8 cellular contexts compared by ENCODE assay signal in the genomic region with DNA sequence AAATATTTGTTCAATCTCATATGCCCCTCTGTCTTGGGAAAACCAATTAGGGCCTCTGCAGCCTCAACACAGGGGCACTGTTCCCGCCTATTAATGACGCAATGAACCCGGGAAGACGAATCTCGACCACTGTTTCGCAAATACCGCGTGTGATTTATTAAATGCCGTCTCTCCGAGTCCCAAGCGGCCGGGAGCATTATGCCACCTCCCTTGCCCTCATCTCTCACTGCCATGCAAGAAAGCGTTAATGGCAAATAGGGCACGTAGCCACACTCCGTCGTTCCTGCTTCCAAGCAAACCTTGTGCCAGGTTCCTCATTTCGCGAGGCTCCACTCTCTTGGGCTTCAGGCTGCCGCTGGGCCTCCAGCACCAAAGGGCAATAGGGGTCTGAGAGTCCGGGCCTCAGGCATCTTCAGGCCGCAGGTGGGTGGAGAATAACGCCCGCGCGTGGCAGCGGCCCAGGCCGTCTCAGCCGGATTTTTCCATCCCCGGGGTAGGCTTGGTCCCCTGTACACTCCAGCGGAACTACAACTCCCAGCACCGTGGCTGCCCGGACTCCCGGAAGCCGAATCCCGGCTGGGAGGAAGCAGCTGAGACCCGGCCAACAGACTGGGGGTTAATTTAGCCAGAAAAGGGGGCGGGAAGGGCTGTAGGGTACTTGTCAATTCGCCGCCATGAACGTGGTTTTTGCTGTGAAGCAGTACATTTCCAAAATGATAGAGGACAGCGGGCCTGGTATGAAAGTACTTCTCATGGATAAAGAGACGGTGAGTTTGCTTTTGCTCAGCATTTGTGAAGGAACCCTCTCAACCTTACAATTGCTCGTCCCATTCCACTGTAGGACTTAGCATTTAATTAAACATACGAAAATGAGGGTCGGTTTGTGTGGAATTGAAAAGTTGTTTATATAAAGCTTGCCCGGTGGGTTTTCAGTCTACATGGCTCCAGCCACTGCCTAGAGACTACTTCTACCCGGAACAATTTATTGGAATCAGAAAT. TPM values are rescaled to one million over a fixed set of nuclear protein-coding genes. Genes with fewer than 3 reads are reported as not detected.
DNase-seq lines count a peak whose midpoint lies in the region; ATAC-seq and TF ChIP-seq lines count a peak whose summit lies in the region.

A gene with protein sequence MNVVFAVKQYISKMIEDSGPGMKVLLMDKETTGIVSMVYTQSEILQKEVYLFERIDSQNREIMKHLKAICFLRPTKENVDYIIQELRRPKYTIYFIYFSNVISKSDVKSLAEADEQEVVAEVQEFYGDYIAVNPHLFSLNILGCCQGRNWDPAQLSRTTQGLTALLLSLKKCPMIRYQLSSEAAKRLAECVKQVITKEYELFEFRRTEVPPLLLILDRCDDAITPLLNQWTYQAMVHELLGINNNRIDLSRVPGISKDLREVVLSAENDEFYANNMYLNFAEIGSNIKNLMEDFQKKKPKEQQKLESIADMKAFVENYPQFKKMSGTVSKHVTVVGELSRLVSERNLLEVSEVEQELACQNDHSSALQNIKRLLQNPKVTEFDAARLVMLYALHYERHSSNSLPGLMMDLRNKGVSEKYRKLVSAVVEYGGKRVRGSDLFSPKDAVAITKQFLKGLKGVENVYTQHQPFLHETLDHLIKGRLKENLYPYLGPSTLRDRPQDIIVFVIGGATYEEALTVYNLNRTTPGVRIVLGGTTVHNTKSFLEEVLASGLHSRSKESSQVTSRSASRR (plus strand): TSS at position 593 of the 999 bp plus-strand sequence. CDS start 82 bp downstream, at position 675.

- H3K36me3 ChIP-seq in colonic mucosa = no peaks in the 10 kb centered on the region

- TF ChIP-seq CTCF in AG10803 (conservative IDR thresholded peaks at IDR 0.05; ENCODE audit: low read length) = no peak
- TF ChIP-seq CTCF in colonic mucosa (IDR thresholded peaks at IDR 0.05) = no peak

- peak within 1 kb of the TSS; percentile 77 to 94 for H3K9ac ChIP-seq in colonic mucosa (ENCODE audit: low read depth in 2 of 2, low read length in 2 of 2)

- ATAC-seq in GM19043 (IDR thresholded peaks at IDR 0.05; ENCODE audit: low read depth, unreplicated experiment) (peak; percentile 92), HG03432 (IDR thresholded peaks at IDR 0.05; ENCODE audit: unreplicated experiment) (peak; percentile 90)

- no peaks in the 10 kb centered on the region for H3K27me3 ChIP-seq in colonic mucosa

- H3K9me3 ChIP-seq in colonic mucosa = no peaks in the 10 kb centered on the region

- DNase-seq in AG10803 (ENCODE audit: low read depth) (peak; percentile 87), NCI-H524 (lab: John Stamatoyannopoulos, UW) (peak; percentile 88 to 91), colonic mucosa (peak; percentile 93), left kidney (ENCODE audit: low read depth, low spot score) (peak; percentile 98)
- peak; percentile 91 for DNase-seq in activated CD4-positive, alpha-beta T cell treated with anti-CD3 and anti-CD28 coated beads for 48 hours
- DNase-seq in stimulated activated CD4-positive, alpha-beta T cell treated with anti-CD3 and anti-CD28 coated beads, Interleukin-2, amount 100 ng/mL, for 24 hours = peak; percentile 87 to 88

- H3K4me3 ChIP-seq in AG10803 (ENCODE audit: low read length) = peak within 1 kb of the TSS; percentile 88
- H3K4me3 ChIP-seq in colonic mucosa = peak within 1 kb of the TSS; percentile 67

- intact Hi-C loops in colonic mucosa (cut with DNase I) = no loop called here

- peaks cover 4% of the 10 kb centered on the region for H3K4me1 ChIP-seq in colonic mucosa

- H3K27ac ChIP-seq in colonic mucosa = peak within 1 kb of the TSS; percentile 96

RNA-seq across cellular contexts. Expression of the gene that starts here (rescaled TPM):
- 10 to 100 TPM; 30.3 to 30.6 TPM for total RNA-seq in colonic mucosa

Comparison
In these comparisons a context has a peak if more than half of its experiments do, and no peak if none do; other contexts are left out.
1. Peak in every context shown above with its lines: DNase-seq, ATAC-seq, H3K4me3 ChIP-seq and H3K27ac ChIP-seq.